Comparison of ENCODE assay signal across 18 cellular contexts in genomic region chr1:77068013-77068412, GRCh38.
DNase-seq lines count a peak whose midpoint lies in the region; ATAC-seq, FAIRE-seq and TF ChIP-seq lines count a peak whose summit lies in the region.
"Had no signal": no experiment of that assay in that cellular context is flagged by ENCODE, and none has a peak within 500 bp of the region (broad histone marks: within the 10 kb centered on the region; RNA-seq: fewer than 3 reads in every experiment).

No MANE protein-coding gene starts in this region.

- no peaks in the 10 kb centered on the region for H3K79me2 ChIP-seq in H1 (ENCODE audit: control insufficient read depth in 1 of 2, insufficient read depth in 2 of 2, low read length in 2 of 2)
- H3K79me2 ChIP-seq: parathyroid adenoma had no signal

- CTCF ChIA-PET in H1 (lab: Charles Lee; ENCODE audit: partially characterized antibody): interaction anchor here (1.3 to 1.5 kb wide), 3 partner anchors 14 to 62 kb away, joined by 4 to 7 read pairs (median 5); no protein-coding TSS in a partner anchor

- POLR2A ChIA-PET in H1 (lab: Charles Lee; ENCODE audit: partially characterized antibody): no interaction called here

- H3K18ac ChIP-seq in H1 (ENCODE audit: extremely low read depth, low read length): no peak overlapping the region

- H3K27ac ChIP-seq in H1 (ENCODE audit: low read depth, low read length) (no peak overlapping the region), heart left ventricle (no peak overlapping the region)
- H3K27ac ChIP-seq: parathyroid adenoma, transverse colon had no signal

- H3K4ac ChIP-seq in H1 (replicated peaks; ENCODE audit: insufficient read length, low read depth, low read length): no peak overlapping the region

- no peak overlapping the region for H4K91ac ChIP-seq in H1 (replicated peaks; ENCODE audit: insufficient read length, low read length)

- no peak overlapping the region for H2AFZ ChIP-seq in H1 (ENCODE audit: low read length)
- H2AFZ ChIP-seq: parathyroid adenoma had no signal

- H3K27me3 ChIP-seq in H1 (replicated peaks in 1 of 4; ENCODE audit: control insufficient read depth in 3 of 4, extremely low read depth in 1 of 4, insufficient read depth in 3 of 4, low read length in 3 of 4) (no peaks in the 10 kb centered on the region), heart left ventricle (no peaks in the 10 kb centered on the region)
- H3K27me3 ChIP-seq: BE2C, transverse colon had no signal

- H3K4me2 ChIP-seq in H1 (ENCODE audit: insufficient read depth in 1 of 2, low read depth in 2 of 2, low read length in 2 of 2): no peak overlapping the region

- H3K23me2 ChIP-seq in H1 (ENCODE audit: low read depth, low read length): no peaks in the 10 kb centered on the region

- H3K9me3 ChIP-seq in H1 (ENCODE audit: insufficient read depth in 2 of 2, low read depth in 1 of 2, low read length in 1 of 2) (no peaks in the 10 kb centered on the region), heart left ventricle (no peaks in the 10 kb centered on the region)
- H3K9me3 ChIP-seq: BE2C, transverse colon had no signal

- TF ChIP-seq CTCF in H1 (IDR thresholded peaks at IDR 0.05; ENCODE audit: control extremely low read depth in 1 of 3, insufficient read depth in 1 of 3, low read depth in 1 of 3, low read length in 3 of 3) (no peak), heart left ventricle (IDR thresholded peaks at IDR 0.05) (no peak)

- H4K8ac ChIP-seq in H1 (ENCODE audit: extremely low read depth, insufficient read depth, low read length): no peak overlapping the region

- TF ChIP-seq RAD21 in H1 (IDR thresholded peaks at IDR 0.05 in 1 of 2, conservative IDR thresholded peaks at IDR 0.05 in 1 of 2; ENCODE audit: low read depth in 2 of 2, low read length in 2 of 2): peak; percentile 25 to 38; a peak in 3 of 4 replicates

- H2AK5ac ChIP-seq in H1 (ENCODE audit: low read depth, low read length): no peak overlapping the region

- H3K23ac ChIP-seq in H1 (ENCODE audit: insufficient read length): no peak overlapping the region

- DNase-seq in NCI-H345 (lab: John Stamatoyannopoulos, UW) (peak; percentile 9), NCI-H345 treated with DMSO at 0.1 percent for 48 hours (lab: John Stamatoyannopoulos, UW; ENCODE audit: unreplicated experiment) (no peak), NCI-H2196 treated with DMSO at 0.1 percent for 48 hours (lab: John Stamatoyannopoulos, UW; ENCODE audit: unreplicated experiment) (peak; percentile 45), H1 (ENCODE audit: low read depth in 1 of 2, low spot score in 2 of 2) (no peak), renal cortical epithelial cell (ENCODE audit: low read depth) (peak; percentile 3), hypothalamus (lab: John Stamatoyannopoulos, UW) (no peak), germinal center (ENCODE audit: low spot score) (no peak), heart left ventricle (no peak)
- DNase-seq: 8988T; activated CD8-positive, alpha-beta memory T cell treated with anti-CD3 and anti-CD28 coated beads for 24 hours; activated T-cell treated with anti-CD3 and anti-CD28 coated beads, Interleukin-2, amount 50 U/mL, for 72 hours; BE2C; Kasumi-1; transverse colon had no signal

- no peaks in the 10 kb centered on the region for H4K20me1 ChIP-seq in H1 (replicated peaks in 1 of 2; ENCODE audit: control insufficient read depth in 1 of 2, insufficient read depth in 2 of 2, low read length in 2 of 2)

- FAIRE-seq in H1 (lab: Jason Lieb, UNC): no peak

- intact Hi-C loops in heart left ventricle (cut with DNase I): no loop called here

- WGBS in H1 (ENCODE audit: extremely low coverage in 1 of 2, insufficient coverage in 1 of 2, insufficient read length in 1 of 2, insufficient replicate concordance in 2 of 2, low coverage in 1 of 2, low lambda C conversion rate in 2 of 2, missing lambda C conversion rate in 1 of 2), 2 experiments: 74% methylated on average over 2 of the region's 2 CpGs; no CpG with 5 or more reads in 1 of the 2 experiments
- WGBS in heart left ventricle, 4 donors: 78 to 95% (median 86%) methylated on average over 2 of the region's 2 CpGs

- no peak for TF ChIP-seq EP300 in H1 (IDR thresholded peaks at IDR 0.05; ENCODE audit: borderline replicate concordance in 1 of 2, low read depth in 2 of 2, low read length in 2 of 2)

- H2BK5ac ChIP-seq in H1 (ENCODE audit: low read depth, low read length): no peak overlapping the region

- no peak overlapping the region for H2BK15ac ChIP-seq in H1 (ENCODE audit: low read length)

- H3K56ac ChIP-seq in H1 (replicated peaks; ENCODE audit: insufficient read length, low read depth, low read length): no peak overlapping the region

- no peak overlapping the region for H2BK120ac ChIP-seq in H1 (replicated peaks; ENCODE audit: low read depth, low read length)

- TF ChIP-seq POLR2A in H1 (IDR thresholded peaks at IDR 0.05; ENCODE audit: control extremely low read depth in 1 of 2, low read depth in 2 of 2, low read length in 2 of 2) (no peak), heart left ventricle (IDR thresholded peaks at IDR 0.05) (no peak)

- no peak overlapping the region for H3K9ac ChIP-seq in H1 (replicated peaks in 1 of 4; ENCODE audit: extremely low read depth in 1 of 4, low read depth in 3 of 4, low read length in 3 of 4)
- H3K9ac ChIP-seq: parathyroid adenoma had no signal

- H3K36me3 ChIP-seq in H1 (ENCODE audit: control insufficient read depth in 2 of 4, insufficient read depth in 4 of 4, low read length in 3 of 4): no peaks in the 10 kb centered on the region
- no peaks in the 10 kb centered on the region for H3K36me3 ChIP-seq in heart left ventricle
- H3K36me3 ChIP-seq: BE2C, transverse colon had no signal

- no peak overlapping the region for H4K5ac ChIP-seq in H1 (ENCODE audit: insufficient read length, low read depth, low read length)

- no peaks in the 10 kb centered on the region for H3K4me1 ChIP-seq in H1 (replicated peaks in 1 of 4; ENCODE audit: control insufficient read depth in 3 of 4, insufficient read depth in 4 of 4, low read length in 3 of 4)
- H3K4me1 ChIP-seq in heart left ventricle: no peaks in the 10 kb centered on the region
- H3K4me1 ChIP-seq: BE2C, parathyroid adenoma, transverse colon had no signal

- no peak overlapping the region for H3K14ac ChIP-seq in H1 (ENCODE audit: insufficient read length)

- no peak for ATAC-seq in heart left ventricle
- ATAC-seq: activated CD4-positive, CD25-positive, alpha-beta regulatory T cell treated with anti-CD3 and anti-CD28 coated beads, Interleukin-2, amount 50 U/mL, for 24 hours; activated naive CD4-positive, alpha-beta T cell treated with anti-CD3 and anti-CD28 coated beads, Interleukin-2, amount 50 U/mL, for 72 hours; activated T-cell treated with anti-CD3 and anti-CD28 coated beads, Interleukin-2, amount 50 U/mL, for 72 hours; natural killer cell treated with Interleukin-12 subunit alpha and Interleukin-12 subunit beta and Interleukin-15 and Interleukin-18, amount 100 ng/mL, for 72 hours had no signal

- no peaks in the 10 kb centered on the region for H3K79me1 ChIP-seq in H1 (ENCODE audit: low read depth, low read length)

- no peak overlapping the region for H2BK20ac ChIP-seq in H1 (ENCODE audit: low read length)

- H3K4me3 ChIP-seq in H1 (ENCODE audit: extremely low read depth in 1 of 4, insufficient read depth in 2 of 4, low read depth in 3 of 4, low read length in 4 of 4) (no peak overlapping the region), heart left ventricle (no peak overlapping the region)
- H3K4me3 ChIP-seq: transverse colon had no signal

- no peak overlapping the region for H2BK12ac ChIP-seq in H1 (ENCODE audit: low read depth, low read length)

Comparison
In these comparisons a context has a peak if more than half of its experiments do, and no peak if none do; other contexts are left out.
1. DNase-seq: peak in NCI-H345 (single experiment), NCI-H2196 treated with DMSO at 0.1 percent for 48 hours (single experiment) and renal cortical epithelial cell (single experiment); none in NCI-H345 treated with DMSO at 0.1 percent for 48 hours (single experiment), H1 (0 of 2), hypothalamus (0 of 51), germinal center (single experiment) and heart left ventricle (0 of 5).